ENCODE assay signal across 25 cellular contexts in the genomic region with DNA sequence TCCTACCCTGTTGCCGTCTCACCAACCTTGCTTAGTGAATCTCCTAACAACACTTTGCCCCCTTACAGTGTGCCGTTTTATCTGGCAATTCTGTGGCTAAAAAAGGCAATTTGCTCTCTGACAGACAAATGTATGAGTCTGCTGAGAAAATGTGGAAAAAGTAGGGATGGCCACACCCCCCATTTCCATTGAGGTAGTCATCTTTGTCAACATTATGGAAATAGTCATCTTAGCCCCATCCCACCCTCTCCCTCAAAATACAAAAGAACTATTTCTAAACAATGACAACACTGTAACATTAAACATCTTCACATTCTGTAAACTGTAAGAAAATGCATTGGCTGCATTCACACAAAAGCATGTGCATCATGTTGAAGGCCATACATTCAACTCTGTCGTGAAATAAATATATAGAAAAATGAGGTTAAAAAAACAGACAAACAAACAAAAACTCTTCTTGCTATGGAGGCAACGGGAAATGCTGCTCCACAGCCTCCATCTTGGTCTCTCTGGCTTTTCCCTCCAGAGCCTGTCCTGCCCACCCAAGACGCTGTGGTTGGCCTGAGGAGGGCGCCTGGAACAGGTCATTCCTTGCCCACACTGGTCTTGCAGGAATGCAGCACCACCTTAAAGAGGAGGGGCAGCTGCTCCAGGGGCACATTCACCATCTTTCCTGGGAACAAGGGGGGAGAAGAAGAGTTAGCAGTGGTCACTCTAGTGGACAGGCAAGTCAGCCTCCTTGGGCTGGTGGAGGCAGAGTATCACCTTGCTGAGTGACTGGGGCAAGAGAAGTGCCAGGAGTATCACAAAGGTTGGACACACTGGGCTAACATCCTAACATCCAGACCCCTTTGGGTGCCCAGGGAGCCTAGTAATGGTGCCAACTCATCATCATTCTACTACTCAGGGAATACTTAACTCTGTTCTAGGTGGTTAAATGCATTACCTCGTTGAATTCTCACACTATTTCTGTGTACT. TPM values are rescaled to one million over a fixed set of nuclear protein-coding genes. Genes with fewer than 3 reads are reported as not detected.
A peak's percentile ranks its signal among the peaks of the same experiment; 100 is the strongest.
DNase-seq lines count a peak whose midpoint lies in the region; ATAC-seq and TF ChIP-seq lines count a peak whose summit lies in the region.
"Had no signal": no experiment of that assay in that cellular context is flagged by ENCODE, and none has a peak within 500 bp of the region (broad histone marks: within the 10 kb centered on the region; RNA-seq: fewer than 3 reads in every experiment).

No MANE protein-coding gene starts in this region.

- H3K36me3 ChIP-seq in WERI-Rb-1 (peaks cover 58% of the 10 kb centered on the region), kidney epithelial cell (ENCODE audit: control insufficient read depth, insufficient read depth, low read length) (no peaks in the 10 kb centered on the region)
- H3K36me3 ChIP-seq: colonic mucosa, stomach had no signal

- H3K4ac ChIP-seq in H9 (ENCODE audit: low read depth, low read length): no peak overlapping the region

- H3T11ph ChIP-seq in H9 (ENCODE audit: low read length): no peak overlapping the region

- H4K8ac ChIP-seq in H9 (replicated peaks; ENCODE audit: insufficient read length, low read depth, low read length): no peak overlapping the region

- intact Hi-C loops in activated CD4-positive, alpha-beta memory T cell treated with anti-CD3 and anti-CD28 coated beads for 36 hours (cut with micrococcal nuclease): no loop called here

- POLR2A ChIA-PET in activated CD4-positive, alpha-beta memory T cell treated with anti-CD3 and anti-CD28 coated beads for 36 hours (lab: Charles Lee): no interaction called here

- no peaks in the 10 kb centered on the region; a peak in 1 of 5 replicates for H3K9me3 Mint-ChIP-seq in H9
- H3K9me3 Mint-ChIP-seq in activated CD4-positive, alpha-beta memory T cell treated with anti-CD3 and anti-CD28 coated beads for 36 hours: no peaks in the 10 kb centered on the region
- H3K9me3 Mint-ChIP-seq: activated CD4-positive, alpha-beta memory T cell treated with anti-CD3 and anti-CD28 coated beads, Interleukin-2, amount 10 ng/mL, durations not matched to agents 7 days and 5 days; CD4-positive, alpha-beta T cell; naive B cell; type B pancreatic cell had no signal

- peak overlapping the region in 2 of 3 experiments; percentile 8 to 29; a peak in 2 of 7 replicates for H3K27ac Mint-ChIP-seq in H9
- no peak overlapping the region for H3K27ac Mint-ChIP-seq in activated CD4-positive, alpha-beta memory T cell treated with anti-CD3 and anti-CD28 coated beads for 36 hours
- H3K27ac Mint-ChIP-seq: activated CD4-positive, alpha-beta memory T cell treated with anti-CD3 and anti-CD28 coated beads, Interleukin-2, amount 10 ng/mL, durations not matched to agents 7 days and 5 days; CD4-positive, alpha-beta T cell; type B pancreatic cell had no signal

- no peak overlapping the region for H2BK12ac ChIP-seq in H9 (ENCODE audit: insufficient read length, low read depth, low read length)

- no peak overlapping the region for H2BK20ac ChIP-seq in H9 (ENCODE audit: low read depth, low read length, poor library complexity, severe bottlenecking)

- no peak overlapping the region for H2BK120ac ChIP-seq in H9 (ENCODE audit: low read depth, low read length, poor library complexity, severe bottlenecking)

- no peak overlapping the region for H2BK5ac ChIP-seq in H9 (ENCODE audit: insufficient read length, low read length)

- H2BK15ac ChIP-seq in H9 (ENCODE audit: low read depth, low read length): no peak overlapping the region

- H3K23ac ChIP-seq in H9 (ENCODE audit: insufficient read length, low read depth, low read length): no peak overlapping the region

- no peak overlapping the region for H3K4me3 Mint-ChIP-seq in H9
- no peak overlapping the region for H3K4me3 Mint-ChIP-seq in activated CD4-positive, alpha-beta memory T cell treated with anti-CD3 and anti-CD28 coated beads for 36 hours
- H3K4me3 Mint-ChIP-seq: activated CD4-positive, alpha-beta memory T cell treated with anti-CD3 and anti-CD28 coated beads, Interleukin-2, amount 10 ng/mL, durations not matched to agents 7 days and 5 days; CD4-positive, alpha-beta T cell; naive B cell; type B pancreatic cell had no signal

- no peak overlapping the region for H3K14ac ChIP-seq in H9 (ENCODE audit: insufficient read depth, low read length)

- H3K18ac ChIP-seq in H9 (ENCODE audit: insufficient read length, low read depth, low read length): no peak overlapping the region

- H3K4me1 ChIP-seq in H9 (ENCODE audit: insufficient read depth, low read length): no peaks in the 10 kb centered on the region
- H3K4me1 ChIP-seq: colonic mucosa, stomach had no signal

- H3K27ac ChIP-seq in H9 (ENCODE audit: insufficient read length, low read depth, low read length) (no peak overlapping the region), WERI-Rb-1 (no peak overlapping the region)
- H3K27ac ChIP-seq: colonic mucosa, stomach had no signal

- no peak overlapping the region for H4K5ac ChIP-seq in H9 (ENCODE audit: insufficient read length, low read depth, low read length)

- H3K9ac ChIP-seq in H9 (ENCODE audit: extremely low read depth, insufficient read length, low read length): no peak overlapping the region

- H3K9me3 ChIP-seq in H9 (ENCODE audit: control insufficient read depth, low read depth, low read length) (no peaks in the 10 kb centered on the region), WERI-Rb-1 (ENCODE audit: severe bottlenecking) (no peaks in the 10 kb centered on the region)
- H3K9me3 ChIP-seq: colonic mucosa, stomach had no signal

- no peak overlapping the region for H2AFZ ChIP-seq in H9 (ENCODE audit: low read length)

- no peak overlapping the region for H3K4me2 ChIP-seq in H9 (ENCODE audit: insufficient read depth, insufficient read length, low read length)

- no peaks in the 10 kb centered on the region for H3K27me3 Mint-ChIP-seq in H9 (ENCODE audit: low read depth)
- peaks cover 9% of the 10 kb centered on the region for H3K27me3 Mint-ChIP-seq in activated CD4-positive, alpha-beta memory T cell treated with anti-CD3 and anti-CD28 coated beads for 36 hours
- H3K27me3 Mint-ChIP-seq: naive B cell, type B pancreatic cell had no signal

- no peaks in the 10 kb centered on the region for H3K79me1 ChIP-seq in H9 (ENCODE audit: insufficient read depth, low read depth, low read length, poor library complexity, severe bottlenecking)

- DNase-seq in ACHN: peak; percentile 25
- DNase-seq in H9: peak; percentile 81
- DNase-seq in WERI-Rb-1: peak; percentile 75
- DNase-seq in kidney epithelial cell (ENCODE audit: low read depth): no peak
- DNase-seq in 8988T: no peak
- DNase-seq in activated CD4-positive, alpha-beta memory T cell treated with anti-CD3 and anti-CD28 coated beads for 36 hours: no peak
- DNase-seq in CD1c-positive myeloid dendritic cell (ENCODE audit: extremely low spot score): no peak
- DNase-seq: activated CD4-positive, alpha-beta memory T cell treated with anti-CD3 and anti-CD28 coated beads, Interleukin-2, amount 10 ng/mL, durations not matched to agents 7 days and 5 days; activated gamma-delta T cell; CD4-positive, alpha-beta T cell; colonic mucosa; DMS 273 treated with DMSO at 0.1 percent for 48 hours; GDM1; naive B cell; NCI-H2081 treated with DMSO at 0.1 percent for 48 hours; occipital lobe; retina; RPMI8226; stomach; T-helper 9 cell had no signal

- H3K79me2 ChIP-seq in H9 (ENCODE audit: insufficient read depth, low read length): no peaks in the 10 kb centered on the region

- peaks cover 2% of the 10 kb centered on the region for H3K23me2 ChIP-seq in H9 (ENCODE audit: insufficient read length, low read depth, low read length, poor library complexity, severe bottlenecking)

- TF ChIP-seq CTCF in H9 (conservative IDR thresholded peaks at IDR 0.05) (peak; percentile 53; the same call in 2 of the 3 replicates), WERI-Rb-1 (IDR thresholded peaks at IDR 0.05; ENCODE audit: low read depth, low read length) (peak; percentile 72), kidney epithelial cell (IDR thresholded peaks at IDR 0.05; ENCODE audit: insufficient read depth, low read length, poor library complexity, severe bottlenecking) (peak; percentile 4)

- H3K4me1 Mint-ChIP-seq in H9: peaks cover 14 to 16% of the 10 kb centered on the region in 2 experiments
- no peaks in the 10 kb centered on the region for H3K4me1 Mint-ChIP-seq in activated CD4-positive, alpha-beta memory T cell treated with anti-CD3 and anti-CD28 coated beads for 36 hours (ENCODE audit: low read depth)
- H3K4me1 Mint-ChIP-seq: activated CD4-positive, alpha-beta memory T cell treated with anti-CD3 and anti-CD28 coated beads, Interleukin-2, amount 10 ng/mL, durations not matched to agents 7 days and 5 days; naive B cell had no signal

- CTCF ChIA-PET in activated CD4-positive, alpha-beta memory T cell treated with anti-CD3 and anti-CD28 coated beads for 36 hours (lab: Charles Lee): no interaction called here

- H3K36me3 Mint-ChIP-seq in H9 (ENCODE audit: insufficient read depth in 1 of 3, low read depth in 3 of 3): peaks cover 40 to 48% (median 45%) of the 10 kb centered on the region in 3 experiments
- H3K36me3 Mint-ChIP-seq in activated CD4-positive, alpha-beta memory T cell treated with anti-CD3 and anti-CD28 coated beads for 36 hours: no peaks in the 10 kb centered on the region

- H3K56ac ChIP-seq in H9 (ENCODE audit: insufficient read length, low read depth, low read length): no peak overlapping the region

- no peak overlapping the region for H4K91ac ChIP-seq in H9 (ENCODE audit: insufficient read length, low read depth, low read length)

- in situ Hi-C loops in ACHN (cut with HindIII; ENCODE audit: low pct_ligation_motif_present, low pct_unique_long_range_greater_than_20kb, low sequenced_read_pairs): no loop called here

- no peaks in the 10 kb centered on the region for H4K20me1 ChIP-seq in H9 (ENCODE audit: control insufficient read depth, insufficient read depth, insufficient read length)

- H2AK5ac ChIP-seq in H9 (ENCODE audit: insufficient read length, low read length): no peak overlapping the region

- no peak for ATAC-seq in HG02571 (IDR thresholded peaks at IDR 0.05; ENCODE audit: unreplicated experiment)
- ATAC-seq: left lobe of liver had no signal

- WGBS in H9 (ENCODE audit: extremely low coverage, insufficient read length, low lambda C conversion rate): no CpG with 5 or more reads among the region's 7 CpGs

- H3K27me3 ChIP-seq in H9 (ENCODE audit: insufficient read depth, low read length): no peaks in the 10 kb centered on the region
- H3K27me3 ChIP-seq in WERI-Rb-1 (ENCODE audit: insufficient read depth, low read depth, severe bottlenecking): no peaks in the 10 kb centered on the region
- H3K27me3 ChIP-seq in kidney epithelial cell (ENCODE audit: control insufficient read depth, insufficient read depth, low read length): no peaks in the 10 kb centered on the region
- H3K27me3 ChIP-seq: colonic mucosa had no signal

- H3K4me3 ChIP-seq in WERI-Rb-1 (ENCODE audit: low read depth, low read length) (no peak overlapping the region), kidney epithelial cell (ENCODE audit: low read depth, low read length) (no peak overlapping the region)
- H3K4me3 ChIP-seq: colonic mucosa, stomach had no signal

RNA-seq across cellular contexts. Expression of gene NR5A1, which starts 15.2 kb away (rescaled TPM):
- 0.37 and 0.46 TPM in 2 replicates for total RNA-seq in H9 (2021)
- not detected in 2 replicates for total RNA-seq in kidney epithelial cell
- total RNA-seq in activated CD4-positive, alpha-beta memory T cell treated with anti-CD3 and anti-CD28 coated beads for 36 hours: not detected
- total RNA-seq: activated CD4-positive, alpha-beta memory T cell treated with anti-CD3 and anti-CD28 coated beads, Interleukin-2, amount 10 ng/mL, durations not matched to agents 7 days and 5 days; CD4-positive, alpha-beta T cell; mesenteric fat pad; NCI-H460; stomach had no signal

Comparison
In these comparisons a context has a peak if more than half of its experiments do, and no peak if none do; other contexts are left out.
1. DNase-seq: peak in ACHN (single experiment), H9 (single experiment) and WERI-Rb-1 (single experiment); none in kidney epithelial cell (single experiment), 8988T (single experiment), activated CD4-positive, alpha-beta memory T cell treated with anti-CD3 and anti-CD28 coated beads for 36 hours (single experiment) and CD1c-positive myeloid dendritic cell (single experiment).
2. CTCF ChIP-seq: peak in every context shown above with its lines; median percentile 72 in WERI-Rb-1; 53 in H9; 4 in kidney epithelial cell.